13 cellular contexts compared by ENCODE assay signal in the genomic region with DNA sequence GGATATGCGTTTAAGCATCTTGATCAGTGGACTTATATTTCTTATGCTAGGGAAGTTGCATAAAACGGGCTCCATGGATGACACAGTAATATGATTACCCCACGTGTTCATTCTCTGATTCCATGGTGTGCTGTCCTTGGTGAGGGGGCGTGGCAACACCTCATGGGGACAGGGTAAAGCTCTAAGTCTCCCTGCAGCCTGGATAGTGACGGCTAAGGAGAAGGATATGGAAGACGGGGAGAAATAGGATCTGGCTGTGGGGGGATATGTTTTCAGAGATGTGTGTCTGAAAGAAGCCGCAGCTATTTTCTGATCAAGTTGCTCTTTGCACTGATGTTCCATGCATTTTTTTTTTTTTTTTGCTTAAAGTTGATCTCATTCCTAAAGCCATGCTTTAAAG.
DNase-seq lines count a peak whose midpoint lies in the region; ATAC-seq, FAIRE-seq and TF ChIP-seq lines count a peak whose summit lies in the region.
"Had no signal": no experiment of that assay in that cellular context is flagged by ENCODE, and none has a peak within 500 bp of the region (broad histone marks: within the 10 kb centered on the region; RNA-seq: fewer than 3 reads in every experiment).

No MANE protein-coding gene starts in this region.

- no peak for FAIRE-seq in pancreas (lab: Jason Lieb, UNC)
- FAIRE-seq: endometrium had no signal

- ATAC-seq in HG03520 (IDR thresholded peaks at IDR 0.05; ENCODE audit: unreplicated experiment) (no peak), pancreas (no peak)

- no peaks in the 10 kb centered on the region for H3K36me3 ChIP-seq in pancreas
- H3K36me3 ChIP-seq: breast epithelium, MG63 had no signal

- in situ Hi-C loops in SK-MEL-5 (cut with HindIII; ENCODE audit: low pct_unique_long_range_greater_than_20kb, low sequenced_read_pairs) = no loop called here

- H3K4me1 ChIP-seq in pancreas = no peaks in the 10 kb centered on the region
- H3K4me1 ChIP-seq: breast epithelium had no signal

- WGBS in pancreas, 2 donors = 58 to 60% methylated on average over 7 of the region's 7 CpGs

- intact Hi-C loops in pancreas (cut with DNase I) = no loop called here

- no peak overlapping the region for H3K4me3 ChIP-seq in pancreas
- H3K4me3 ChIP-seq: breast epithelium, MG63, skin epidermis had no signal

- no peak overlapping the region for H3K27ac ChIP-seq in pancreas
- H3K27ac ChIP-seq: breast epithelium had no signal

- H3K9me3 ChIP-seq in pancreas = no peaks in the 10 kb centered on the region
- H3K9me3 ChIP-seq: breast epithelium, MG63 had no signal

- TF ChIP-seq CTCF in pancreas (IDR thresholded peaks at IDR 0.05) = no peak

- no peaks in the 10 kb centered on the region for H3K27me3 ChIP-seq in pancreas
- H3K27me3 ChIP-seq: breast epithelium, MG63 had no signal

- DNase-seq in D341Med (ENCODE audit: low spot score) (peak; percentile 28), LHCN-M2 (ENCODE audit: low read depth) (peak; percentile 36), SK-MEL-5 (ENCODE audit: low read depth, low spot score) (peak; percentile 51), myocyte (ENCODE audit: low read depth) (peak; percentile 34), DMS 273 treated with DMSO at 0.1 percent for 48 hours (lab: John Stamatoyannopoulos, UW) (no peak), epidermal melanocyte (ENCODE audit: insufficient read length, low spot score) (no peak), pancreas (no peak)
- DNase-seq: activated gamma-delta T cell treated with Interleukin-2 at 50 U/mL for 16 hours, MG63 had no signal

Comparison
In these comparisons a context has a peak if more than half of its experiments do, and no peak if none do; other contexts are left out.
1. DNase-seq: peak in D341Med (single experiment), LHCN-M2 (single experiment), SK-MEL-5 (single experiment) and myocyte (single experiment); none in DMS 273 treated with DMSO at 0.1 percent for 48 hours (single experiment), epidermal melanocyte (single experiment) and pancreas (0 of 6).